Comparison of ENCODE assay signal across 1 cellular context in the genomic region with DNA sequence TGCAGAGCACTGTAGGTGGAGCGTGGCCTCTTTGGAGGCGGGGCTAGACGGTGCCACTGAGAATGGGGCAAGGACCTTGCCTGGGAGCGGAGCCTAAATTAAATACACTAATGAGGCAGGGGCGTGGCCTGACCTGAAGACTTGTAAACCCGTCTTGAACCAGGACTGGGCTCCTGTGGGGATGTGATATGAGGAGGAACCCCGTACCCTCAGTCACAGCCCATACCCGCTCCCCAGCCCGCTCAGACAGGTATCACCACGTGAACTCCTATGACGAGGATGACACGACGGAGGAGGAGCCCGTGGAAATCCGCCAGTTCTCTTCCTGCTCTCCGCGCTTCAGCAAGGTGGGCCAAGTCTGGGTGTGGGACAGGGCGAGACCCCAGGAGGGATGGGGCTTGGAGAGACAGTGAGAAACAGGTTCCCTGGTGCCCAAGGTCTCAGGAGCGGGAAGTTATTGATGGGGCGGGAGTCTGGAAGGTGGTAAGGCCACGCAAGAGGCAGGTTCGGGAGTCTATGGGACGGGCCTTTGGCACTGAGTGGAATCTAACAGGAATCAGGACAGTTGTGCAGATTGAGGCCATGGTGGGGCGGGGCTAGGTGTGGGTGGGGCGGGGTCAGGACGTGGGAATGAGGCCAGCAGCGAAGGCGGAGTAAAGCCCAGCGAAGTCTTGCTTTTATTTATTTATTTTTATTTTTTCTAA.
TF ChIP-seq lines count a peak whose summit lies in the region.

No MANE protein-coding gene starts in this region.

TF ChIP-seq in WTC11, 78 proteins besides CTCF, POLR2A, EP300 and RAD21:
- TF ChIP-seq MXD4 (CRISPR knock-in tag; IDR thresholded peaks at IDR 0.05; ENCODE audit: borderline replicate concordance), result no peak
- no peak for TF ChIP-seq ZNF138 (CRISPR knock-in tag; conservative IDR thresholded peaks at IDR 0.05)
- TF ChIP-seq, protein P1, sequence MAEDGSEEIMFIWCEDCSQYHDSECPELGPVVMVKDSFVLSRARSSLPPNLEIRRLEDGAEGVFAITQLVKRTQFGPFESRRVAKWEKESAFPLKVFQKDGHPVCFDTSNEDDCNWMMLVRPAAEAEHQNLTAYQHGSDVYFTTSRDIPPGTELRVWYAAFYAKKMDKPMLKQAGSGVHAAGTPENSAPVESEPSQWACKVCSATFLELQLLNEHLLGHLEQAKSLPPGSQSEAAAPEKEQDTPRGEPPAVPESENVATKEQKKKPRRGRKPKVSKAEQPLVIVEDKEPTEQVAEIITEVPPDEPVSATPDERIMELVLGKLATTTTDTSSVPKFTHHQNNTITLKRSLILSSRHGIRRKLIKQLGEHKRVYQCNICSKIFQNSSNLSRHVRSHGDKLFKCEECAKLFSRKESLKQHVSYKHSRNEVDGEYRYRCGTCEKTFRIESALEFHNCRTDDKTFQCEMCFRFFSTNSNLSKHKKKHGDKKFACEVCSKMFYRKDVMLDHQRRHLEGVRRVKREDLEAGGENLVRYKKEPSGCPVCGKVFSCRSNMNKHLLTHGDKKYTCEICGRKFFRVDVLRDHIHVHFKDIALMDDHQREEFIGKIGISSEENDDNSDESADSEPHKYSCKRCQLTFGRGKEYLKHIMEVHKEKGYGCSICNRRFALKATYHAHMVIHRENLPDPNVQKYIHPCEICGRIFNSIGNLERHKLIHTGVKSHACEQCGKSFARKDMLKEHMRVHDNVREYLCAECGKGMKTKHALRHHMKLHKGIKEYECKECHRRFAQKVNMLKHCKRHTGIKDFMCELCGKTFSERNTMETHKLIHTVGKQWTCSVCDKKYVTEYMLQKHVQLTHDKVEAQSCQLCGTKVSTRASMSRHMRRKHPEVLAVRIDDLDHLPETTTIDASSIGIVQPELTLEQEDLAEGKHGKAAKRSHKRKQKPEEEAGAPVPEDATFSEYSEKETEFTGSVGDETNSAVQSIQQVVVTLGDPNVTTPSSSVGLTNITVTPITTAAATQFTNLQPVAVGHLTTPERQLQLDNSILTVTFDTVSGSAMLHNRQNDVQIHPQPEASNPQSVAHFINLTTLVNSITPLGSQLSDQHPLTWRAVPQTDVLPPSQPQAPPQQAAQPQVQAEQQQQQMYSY (CRISPR knock-in tag; IDR thresholded peaks at IDR 0.05), result peak; percentile 29; the same call in 1 of the 2 replicates
- TF ChIP-seq CBFB (CRISPR knock-in tag; IDR thresholded peaks at IDR 0.05; ENCODE audit: low read depth), result no peak
- no peak for TF ChIP-seq OVOL2 (CRISPR knock-in tag; IDR thresholded peaks at IDR 0.05; ENCODE audit: borderline replicate concordance)
- no peak for TF ChIP-seq FOXK1 (CRISPR knock-in tag; IDR thresholded peaks at IDR 0.05)
- no peak for TF ChIP-seq ATF1 (CRISPR knock-in tag; IDR thresholded peaks at IDR 0.05)
- no peak for TF ChIP-seq ETV6 (CRISPR knock-in tag; IDR thresholded peaks at IDR 0.05)
- TF ChIP-seq, protein P2, sequence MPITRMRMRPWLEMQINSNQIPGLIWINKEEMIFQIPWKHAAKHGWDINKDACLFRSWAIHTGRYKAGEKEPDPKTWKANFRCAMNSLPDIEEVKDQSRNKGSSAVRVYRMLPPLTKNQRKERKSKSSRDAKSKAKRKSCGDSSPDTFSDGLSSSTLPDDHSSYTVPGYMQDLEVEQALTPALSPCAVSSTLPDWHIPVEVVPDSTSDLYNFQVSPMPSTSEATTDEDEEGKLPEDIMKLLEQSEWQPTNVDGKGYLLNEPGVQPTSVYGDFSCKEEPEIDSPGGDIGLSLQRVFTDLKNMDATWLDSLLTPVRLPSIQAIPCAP (CRISPR knock-in tag; IDR thresholded peaks at IDR 0.05), result no peak
